8 cellular contexts compared by ENCODE assay signal in the genomic region with DNA sequence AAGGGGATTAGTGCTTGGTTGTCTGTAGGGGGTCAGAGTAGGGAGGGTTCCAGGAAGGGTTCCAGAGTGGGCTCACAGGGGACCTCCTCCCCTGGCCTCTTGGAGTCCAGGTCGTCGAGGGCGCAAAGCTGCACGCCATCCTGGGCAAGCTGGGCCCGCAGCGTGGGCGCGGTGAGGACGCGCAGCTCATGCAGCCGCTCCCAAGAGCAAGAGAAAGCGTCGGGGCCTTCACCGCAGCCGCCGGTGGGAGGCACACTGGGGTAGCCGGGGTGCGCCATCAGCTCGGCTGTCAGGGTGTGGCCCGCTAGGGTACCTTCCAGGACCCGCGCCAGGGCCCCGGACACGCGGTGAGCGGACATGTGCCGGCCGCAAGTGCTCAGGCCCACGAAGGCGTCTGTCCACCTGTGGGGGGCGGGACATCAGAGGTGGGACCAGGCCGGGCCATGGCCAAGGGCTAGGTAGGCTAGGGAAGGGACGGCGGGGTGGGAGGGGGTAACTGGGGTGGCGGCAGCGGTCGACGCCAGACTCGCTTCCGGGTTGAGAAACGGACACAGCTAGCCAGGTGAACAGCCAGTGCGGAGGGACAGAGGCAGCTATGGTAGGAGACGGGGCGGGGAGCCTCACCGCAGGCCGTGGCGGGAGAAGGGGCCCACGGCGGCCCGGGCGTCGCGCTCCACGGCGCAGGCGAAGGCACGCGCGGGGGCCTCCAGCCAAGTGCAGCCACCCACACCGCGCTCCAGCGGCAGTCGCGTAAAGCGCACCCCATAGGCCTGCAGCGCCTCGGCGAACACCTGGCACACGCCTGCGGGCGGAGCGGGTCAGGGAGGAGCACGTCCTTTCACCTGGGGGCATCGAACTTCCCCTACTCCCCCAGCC. TPM values are rescaled to one million over a fixed set of nuclear protein-coding genes. Genes with fewer than 3 reads are reported as not detected.
DNase-seq lines count a peak whose midpoint lies in the region; ATAC-seq, FAIRE-seq and TF ChIP-seq lines count a peak whose summit lies in the region.

No MANE protein-coding gene starts in this region.

- TF ChIP-seq CTCF in OCI-LY1 (IDR thresholded peaks at IDR 0.05; ENCODE audit: low read length) (no peak), osteocyte (IDR thresholded peaks at IDR 0.05) (no peak)

- H3K9me3 Mint-ChIP-seq in osteocyte (ENCODE audit: unreplicated experiment): no peaks in the 10 kb centered on the region

- WGBS in esophagus, 2 donors: 66 to 80% methylated on average over 47 to 74 of the region's 74 CpGs

- H3K27ac ChIP-seq in OCI-LY1 (ENCODE audit: low read depth, low read length, poor library complexity, severe bottlenecking) (peak overlapping the region; percentile 84), esophagus (ENCODE audit: low read depth in 2 of 2, low read length in 1 of 2) (peak overlapping the region; percentile 50 to 72)

- H4K20me1 ChIP-seq in OCI-LY1 (ENCODE audit: insufficient read depth, low read length): no peaks in the 10 kb centered on the region

- H3F3A ChIP-seq in OCI-LY1 (ENCODE audit: insufficient read depth, low read length): peaks cover 6% of the 10 kb centered on the region; the same call in 1 of the 2 replicates

- H3K9me3 ChIP-seq in OCI-LY1 (ENCODE audit: low read length): no peaks in the 10 kb centered on the region
- H3K9me3 ChIP-seq in esophagus (ENCODE audit: control insufficient read depth in 2 of 2, insufficient read depth in 1 of 2, low read depth in 1 of 2, low read length in 1 of 2): no peaks in the 10 kb centered on the region

- no peak for FAIRE-seq in HTR-8/SVneo (lab: Jason Lieb, UNC)

- no peaks in the 10 kb centered on the region for H3K27me3 Mint-ChIP-seq in osteocyte (ENCODE audit: unreplicated experiment)

- H3K4me3 Mint-ChIP-seq in osteocyte (ENCODE audit: unreplicated experiment): peak overlapping the region; percentile 86

- no peak overlapping the region for H2AFZ ChIP-seq in OCI-LY1 (ENCODE audit: low read length)

- no peaks in the 10 kb centered on the region for H3K9me2 ChIP-seq in OCI-LY1 (ENCODE audit: low read depth, low read length)

- H3K9ac ChIP-seq in OCI-LY1 (ENCODE audit: low read length): peak overlapping the region; percentile 99

- H3K4me1 Mint-ChIP-seq in osteocyte (ENCODE audit: unreplicated experiment): peaks cover 18% of the 10 kb centered on the region

- H3K36me3 Mint-ChIP-seq in osteocyte (ENCODE audit: unreplicated experiment): peaks cover 5% of the 10 kb centered on the region

- peak overlapping the region; percentile 80 for H3K4me2 ChIP-seq in OCI-LY1 (ENCODE audit: low read length)

- DNase-seq in osteocyte (ENCODE audit: extremely low spot score, unreplicated experiment) (no peak), HTR-8/SVneo (ENCODE audit: insufficient read length, low spot score) (no peak), UCSD-AML1 (lab: John Stamatoyannopoulos, UW; ENCODE audit: unreplicated experiment) (no peak)

- peaks cover 25% of the 10 kb centered on the region for H3K36me3 ChIP-seq in OCI-LY1 (ENCODE audit: insufficient read depth, low read length)
- peaks cover 0 to 6% of the 10 kb centered on the region in 2 donors for H3K36me3 ChIP-seq in esophagus (ENCODE audit: control insufficient read depth in 2 of 2, insufficient read depth in 2 of 2, low read length in 1 of 2)

- H3K4me3 ChIP-seq in OCI-LY1 (ENCODE audit: low read depth, low read length, poor library complexity, severe bottlenecking): peak overlapping the region; percentile 97
- peak overlapping the region; percentile 77 to 98 for H3K4me3 ChIP-seq in esophagus (ENCODE audit: low read depth in 1 of 2, low read length in 2 of 2)

- H3K27me3 ChIP-seq in OCI-LY1 (ENCODE audit: insufficient read depth, low read length) (no peaks in the 10 kb centered on the region), esophagus (ENCODE audit: control insufficient read depth in 1 of 2, insufficient read depth in 2 of 2, low read length in 2 of 2) (no peaks in the 10 kb centered on the region)

- peaks cover 4% of the 10 kb centered on the region; the same call in 1 of the 2 replicates for H3K79me2 ChIP-seq in OCI-LY1 (ENCODE audit: insufficient read depth, low read length)

- peak overlapping the region; percentile 81 for H3K27ac Mint-ChIP-seq in osteocyte (ENCODE audit: unreplicated experiment)

- H3K4me1 ChIP-seq in OCI-LY1 (ENCODE audit: insufficient read depth, low read length, severe bottlenecking): peaks cover 55% of the 10 kb centered on the region
- H3K4me1 ChIP-seq in esophagus (ENCODE audit: control insufficient read depth in 2 of 2, insufficient read depth in 2 of 2, low read length in 1 of 2): peaks cover 7 to 22% of the 10 kb centered on the region in 2 donors

- ATAC-seq in GM18867 (IDR thresholded peaks at IDR 0.05; ENCODE audit: unreplicated experiment) (peak; percentile 21), GM18519 (IDR thresholded peaks at IDR 0.05; ENCODE audit: low FRiP score, unreplicated experiment) (no peak), GM21717 (IDR thresholded peaks at IDR 0.05; ENCODE audit: unreplicated experiment) (no peak)

RNA-seq across cellular contexts. Expression of a gene that starts 1.2 kb away (rescaled TPM):
- 10 to 100 TPM; 28.5 to 31.4 TPM for polyA plus RNA-seq in esophagus
- 15.7 and 15.9 TPM in 2 replicates for total RNA-seq in osteocyte

RNA-seq across cellular contexts. Expression of a gene that starts 3.9 kb away (rescaled TPM):
- under 1 TPM; 0.25 to 0.61 TPM for polyA plus RNA-seq in esophagus
- 0.59 and 0.78 TPM in 2 replicates for total RNA-seq in osteocyte

RNA-seq across cellular contexts. Expression of a gene that starts 13.5 kb away (rescaled TPM):
- 10 to 100 TPM; 18.7 to 52.7 TPM for polyA plus RNA-seq in esophagus
- 20.7 and 23.2 TPM in 2 replicates for total RNA-seq in osteocyte

RNA-seq across cellular contexts. Expression of a gene that starts 37.2 kb away (rescaled TPM):
- polyA plus RNA-seq in esophagus: 10 to 100 TPM; 29.7 to 41.8 TPM
- total RNA-seq in osteocyte: 44.5 and 49.5 TPM in 2 replicates
